ENCODE assay signal across 14 cellular contexts in genomic region chr11:108559340-108559739, GRCh38.
DNase-seq lines count a peak whose midpoint lies in the region; TF ChIP-seq lines count a peak whose summit lies in the region.
"Had no signal": no experiment of that assay in that cellular context is flagged by ENCODE, and none has a peak within 500 bp of the region (broad histone marks: within the 10 kb centered on the region; RNA-seq: fewer than 3 reads in every experiment).

No MANE protein-coding gene starts in this region.

- H3K36me3 Mint-ChIP-seq in activated T-cell treated with anti-CD3 and anti-CD28 coated beads, Interleukin-2, amount 50 U/mL, for 24 hours (ENCODE audit: low read depth) = no peaks in the 10 kb centered on the region

- peak; percentile 88 for DNase-seq in AG10803 (ENCODE audit: low read depth)
- DNase-seq in amniotic epithelial cell (ENCODE audit: low read depth) = peak; percentile 78
- DNase-seq in glomerular visceral epithelial cell (ENCODE audit: extremely low spot score) = peak; percentile 50
- no peak for DNase-seq in stimulated activated CD4-positive, alpha-beta T cell treated with anti-CD3 and anti-CD28 coated beads, Interleukin-4, amount 100 ng/mL, for 1 hour
- no peak for DNase-seq in NCI-H1092 treated with DMSO at 0.1 percent for 48 hours (lab: John Stamatoyannopoulos, UW)
- DNase-seq in GM13976 (ENCODE audit: low spot score) = no peak
- no peak for DNase-seq in activated T-cell treated with anti-CD3 and anti-CD28 coated beads, Interleukin-2, amount 50 U/mL, for 24 hours
- DNase-seq: amygdala, mesendoderm, NCI-H510A treated with DMSO at 0.1 percent for 48 hours, psoas muscle had no signal

- H3K27ac Mint-ChIP-seq in activated T-cell treated with anti-CD3 and anti-CD28 coated beads, Interleukin-2, amount 50 U/mL, for 24 hours = no peak overlapping the region
- H3K27ac Mint-ChIP-seq: stimulated activated naive CD8-positive, alpha-beta T cell treated with anti-CD3 and anti-CD28 coated beads, Interleukin-15, Interleukin-2, amounts not matched to agents 100 ng/mL and 50 ng/mL, for 24 hours had no signal

- no peaks in the 10 kb centered on the region for H3K27me3 Mint-ChIP-seq in activated T-cell treated with anti-CD3 and anti-CD28 coated beads, Interleukin-2, amount 50 U/mL, for 24 hours
- H3K27me3 Mint-ChIP-seq: stimulated activated naive CD8-positive, alpha-beta T cell treated with anti-CD3 and anti-CD28 coated beads, Interleukin-15, Interleukin-2, amounts not matched to agents 100 ng/mL and 50 ng/mL, for 24 hours had no signal

- no peak overlapping the region for H3K4me3 Mint-ChIP-seq in activated T-cell treated with anti-CD3 and anti-CD28 coated beads, Interleukin-2, amount 50 U/mL, for 24 hours
- H3K4me3 Mint-ChIP-seq: stimulated activated naive CD8-positive, alpha-beta T cell treated with anti-CD3 and anti-CD28 coated beads, Interleukin-15, Interleukin-2, amounts not matched to agents 100 ng/mL and 50 ng/mL, for 24 hours had no signal

- CTCF ChIA-PET in HEK293 (lab: Yijun Ruan, JAX) = interaction anchor here (0.6 kb wide), 1 partner anchor 53 kb away, joined by 5 read pairs; no protein-coding TSS in a partner anchor

- no peaks in the 10 kb centered on the region for H3K9me3 ChIP-seq in HEK293 (ENCODE audit: control insufficient read depth, insufficient read depth, low read depth, low read length)
- H3K9me3 ChIP-seq: psoas muscle had no signal

- in situ Hi-C loops in GM13976 (cut with MboI; ENCODE audit: low sequenced_read_pairs, unreplicated experiment) = no loop called here

- TF ChIP-seq CTCF in AG10803 (conservative IDR thresholded peaks at IDR 0.05; ENCODE audit: low read length) (no peak), HEK293 (tag by site-specific recombination; IDR thresholded peaks at IDR 0.05) (no peak), GM13976 (IDR thresholded peaks at IDR 0.05; ENCODE audit: borderline replicate concordance, control extremely low read depth, extremely low read depth, insufficient read depth, missing control alignments) (no peak)

- POLR2A ChIA-PET in HEK293 (lab: Yijun Ruan, JAX) = no interaction called here

- H3K4me1 ChIP-seq in HEK293 (ENCODE audit: control insufficient read depth, insufficient read depth, low read length) = peaks cover 8% of the 10 kb centered on the region

- H3K9me3 Mint-ChIP-seq in activated T-cell treated with anti-CD3 and anti-CD28 coated beads, Interleukin-2, amount 50 U/mL, for 24 hours = no peaks in the 10 kb centered on the region
- H3K9me3 Mint-ChIP-seq: stimulated activated naive CD8-positive, alpha-beta T cell treated with anti-CD3 and anti-CD28 coated beads, Interleukin-15, Interleukin-2, amounts not matched to agents 100 ng/mL and 50 ng/mL, for 24 hours had no signal

- H3K4me1 Mint-ChIP-seq in activated T-cell treated with anti-CD3 and anti-CD28 coated beads, Interleukin-2, amount 50 U/mL, for 24 hours (ENCODE audit: low read depth) = peaks cover 23% of the 10 kb centered on the region

- H3K4me3 ChIP-seq in AG10803 (ENCODE audit: low read length) (peak overlapping the region; percentile 6; the same call in 1 of the 2 replicates), HEK293 (ENCODE audit: low read depth, low read length) (no peak overlapping the region)
- H3K4me3 ChIP-seq: psoas muscle had no signal

- H3K27ac ChIP-seq in HEK293 (ENCODE audit: extremely low read depth, low read depth, low read length) = no peak overlapping the region
- H3K27ac ChIP-seq: psoas muscle, RWPE1 had no signal

- no peaks in the 10 kb centered on the region for H3K36me3 ChIP-seq in HEK293 (ENCODE audit: control insufficient read depth in 2 of 2, insufficient read depth in 1 of 2, low read length in 2 of 2)

TF ChIP-seq in HEK293, 187 proteins besides CTCF, POLR2A, EP300 and RAD21 (continues in another document):
- no peak for TF ChIP-seq ZFP37 (tag by site-specific recombination; IDR thresholded peaks at IDR 0.05)
- TF ChIP-seq SP7 (tag by site-specific recombination; IDR thresholded peaks at IDR 0.05) = peak; percentile 56
- TF ChIP-seq ZNF777 (tag by site-specific recombination; IDR thresholded peaks at IDR 0.05; ENCODE audit: borderline replicate concordance) = no peak
- no peak for TF ChIP-seq SP3 (tag by site-specific recombination; IDR thresholded peaks at IDR 0.05)
- no peak for TF ChIP-seq ZNF473 (tag by site-specific recombination; IDR thresholded peaks at IDR 0.05)
- TF ChIP-seq KLF17 (tag by site-specific recombination; IDR thresholded peaks at IDR 0.05) = no peak
- no peak for TF ChIP-seq ZNF350 (tag by site-specific recombination; IDR thresholded peaks at IDR 0.05)
- TF ChIP-seq ZNF148 (tag by site-specific recombination; IDR thresholded peaks at IDR 0.05; ENCODE audit: borderline replicate concordance) = no peak
- TF ChIP-seq ZNF133 (tag by site-specific recombination; IDR thresholded peaks at IDR 0.05) = no peak
- no peak for TF ChIP-seq ZNF266 (tag by site-specific recombination; IDR thresholded peaks at IDR 0.05; ENCODE audit: low read depth)
- TF ChIP-seq ZNF654 (tag by site-specific recombination; IDR thresholded peaks at IDR 0.05; ENCODE audit: low read depth) = no peak
- peak; percentile 70 for TF ChIP-seq ZBTB44 (tag by site-specific recombination; IDR thresholded peaks at IDR 0.05)
- no peak for TF ChIP-seq ZNF560 (tag by site-specific recombination; IDR thresholded peaks at IDR 0.05; ENCODE audit: borderline replicate concordance)
- peak; percentile 35; the same call in 1 of the 2 replicates for TF ChIP-seq ZEB2 (tag by site-specific recombination; IDR thresholded peaks at IDR 0.05)
- no peak for TF ChIP-seq ZNF544 (tag by site-specific recombination; IDR thresholded peaks at IDR 0.05)
- TF ChIP-seq ZNF394 (tag by site-specific recombination; IDR thresholded peaks at IDR 0.05; ENCODE audit: borderline replicate concordance) = no peak
- TF ChIP-seq ZBTB1 (tag by site-specific recombination; IDR thresholded peaks at IDR 0.05) = no peak
- peak; percentile 59; the same call in 1 of the 2 replicates for TF ChIP-seq ZNF629 (tag by site-specific recombination; IDR thresholded peaks at IDR 0.05)
- peak; percentile 93 for TF ChIP-seq ZNF24 (tag by site-specific recombination; IDR thresholded peaks at IDR 0.05)
- TF ChIP-seq PRDM6 (tag by site-specific recombination; IDR thresholded peaks at IDR 0.05) = peak; percentile 57
- peak; percentile 73 for TF ChIP-seq WT1 (tag by site-specific recombination; IDR thresholded peaks at IDR 0.05)

Comparison
In these comparisons a context has a peak if more than half of its experiments do, and no peak if none do; other contexts are left out.
1. DNase-seq: peak in AG10803 (single experiment), amniotic epithelial cell (single experiment) and glomerular visceral epithelial cell (single experiment); none in stimulated activated CD4-positive, alpha-beta T cell treated with anti-CD3 and anti-CD28 coated beads, Interleukin-4, amount 100 ng/mL, for 1 hour (single experiment), NCI-H1092 treated with DMSO at 0.1 percent for 48 hours (single experiment), GM13976 (single experiment) and activated T-cell treated with anti-CD3 and anti-CD28 coated beads, Interleukin-2, amount 50 U/mL, for 24 hours (single experiment).